In the genomic region with DNA sequence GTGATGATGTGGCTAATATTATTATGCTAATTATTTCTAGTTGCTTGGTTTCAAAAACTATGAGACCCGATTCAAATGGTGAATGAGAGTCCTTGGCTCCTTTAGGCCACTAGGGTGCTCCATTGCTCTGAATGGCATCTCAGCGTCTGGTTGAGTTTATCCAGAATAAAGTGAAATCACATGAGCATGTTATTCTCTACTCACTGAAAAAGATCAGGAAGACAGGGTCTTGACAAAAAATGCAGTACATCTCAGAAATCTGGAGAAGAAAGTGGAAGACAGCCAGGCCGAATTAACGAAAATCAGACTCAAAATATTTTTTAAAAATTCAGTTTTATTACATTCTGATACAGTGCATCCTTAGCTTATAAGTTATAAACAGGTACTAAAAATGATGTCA, we compare ENCODE assay signal across 8 cellular contexts.
DNase-seq lines count a peak whose midpoint lies in the region; ATAC-seq, FAIRE-seq and TF ChIP-seq lines count a peak whose summit lies in the region.

No MANE protein-coding gene starts in this region.

- dilution Hi-C loops in keratinocyte (cut with MboI; ENCODE audit: extremely low pct_ligation_motif_present, low sequenced_read_pairs) = no loop called here

- no peak for TF ChIP-seq EP300 in upper lobe of left lung (IDR thresholded peaks at IDR 0.05)

- H3K27me3 ChIP-seq in body of pancreas = no peaks in the 10 kb centered on the region
- no peaks in the 10 kb centered on the region for H3K27me3 ChIP-seq in keratinocyte (ENCODE audit: control insufficient read depth, extremely low read depth, insufficient read depth, low read length)
- H3K27me3 ChIP-seq in upper lobe of left lung = peaks cover 0 to 5% (median 2%) of the 10 kb centered on the region in 4 donors

- WGBS in body of pancreas, 2 donors = 5 to 7% methylated on average over 4 of the region's 4 CpGs
- 16 to 25% methylated on average over 4 of the region's 4 CpGs for WGBS in upper lobe of left lung, 2 donors

- no peaks in the 10 kb centered on the region for H3K9me3 ChIP-seq in body of pancreas
- H3K9me3 ChIP-seq in keratinocyte (ENCODE audit: control insufficient read depth, low read depth, low read length) = no peaks in the 10 kb centered on the region
- H3K9me3 ChIP-seq in upper lobe of left lung = no peaks in the 10 kb centered on the region

- TF ChIP-seq CTCF in body of pancreas (IDR thresholded peaks at IDR 0.05) = peak; percentile 44 to 76 (median 68)
- peak; percentile 77 to 83 (median 78) for TF ChIP-seq CTCF in keratinocyte (optimal IDR thresholded peaks at IDR 0.05 in 1 of 3, IDR thresholded peaks at IDR 0.05 in 1 of 3, conservative IDR thresholded peaks at IDR 0.05 in 1 of 3; ENCODE audit: extremely low read depth in 1 of 3, insufficient read depth in 2 of 3, low read length in 3 of 3)
- TF ChIP-seq CTCF in upper lobe of left lung (IDR thresholded peaks at IDR 0.05) = peak; percentile 40 to 77 (median 63)

- no peak for TF ChIP-seq POLR2A in body of pancreas (IDR thresholded peaks at IDR 0.05)
- TF ChIP-seq POLR2A in upper lobe of left lung (IDR thresholded peaks at IDR 0.05) = no peak

- no peak overlapping the region for H3K9ac ChIP-seq in keratinocyte (ENCODE audit: control insufficient read depth, extremely low read depth, insufficient read depth, low read length)

- H3K27ac ChIP-seq in body of pancreas (no peak overlapping the region), keratinocyte (ENCODE audit: control insufficient read depth, insufficient read depth, low read length) (peak overlapping the region; percentile 85), upper lobe of left lung (no peak overlapping the region)

- peak; percentile 87 for ATAC-seq in HG03135 (IDR thresholded peaks at IDR 0.05; ENCODE audit: unreplicated experiment)
- ATAC-seq in body of pancreas = peak; percentile 74
- peak; percentile 80 for ATAC-seq in upper lobe of left lung (ENCODE audit: low FRiP score in 2 of 2)

- intact Hi-C loops in body of pancreas (cut with DNase I) = no loop called here

- H3K4me1 ChIP-seq in body of pancreas (no peaks in the 10 kb centered on the region), keratinocyte (ENCODE audit: control insufficient read depth, extremely low read depth, insufficient read depth, low read length) (peaks cover 34% of the 10 kb centered on the region), upper lobe of left lung (peaks cover 0 to 5% (median under 1%) of the 10 kb centered on the region in 4 donors)

- DNase-seq in DMS53 treated with DMSO at 0.1 percent for 48 hours (lab: John Stamatoyannopoulos, UW; ENCODE audit: unreplicated experiment) (peak; percentile 10), GM19240 (ENCODE audit: insufficient read length, low spot score) (peak; percentile 56), NCI-H226 (peak; percentile 67), body of pancreas (peak; percentile 29 to 57 (median 46)), keratinocyte (ENCODE audit: low read depth, low spot score) (no peak), upper lobe of left lung (peak in 1 of 2 donors; percentile 36)
- DNase-seq in effector CD8-positive, alpha-beta T cell (lab: John Stamatoyannopoulos, UW) = no peak

- no peak overlapping the region for H3K4me2 ChIP-seq in keratinocyte (ENCODE audit: control insufficient read depth, extremely low read depth, insufficient read depth, low read depth, low read length)

- no peak overlapping the region for H2AFZ ChIP-seq in keratinocyte (ENCODE audit: control insufficient read depth, low read length)

- no peaks in the 10 kb centered on the region for H4K20me1 ChIP-seq in keratinocyte (ENCODE audit: control insufficient read depth, extremely low read depth, insufficient read depth, low read length)

- H3K79me2 ChIP-seq in keratinocyte (ENCODE audit: control insufficient read depth, insufficient read depth, low read length) = no peaks in the 10 kb centered on the region

- FAIRE-seq in keratinocyte (lab: Jason Lieb, UNC) = peak; percentile 93

- H3K4me3 ChIP-seq in body of pancreas (no peak overlapping the region), keratinocyte (ENCODE audit: control insufficient read depth in 2 of 3, extremely low read depth in 1 of 3, insufficient read depth in 2 of 3, low read depth in 1 of 3, low read length in 3 of 3) (no peak overlapping the region), upper lobe of left lung (no peak overlapping the region)

- no peaks in the 10 kb centered on the region for H3K9me1 ChIP-seq in keratinocyte (ENCODE audit: control insufficient read depth, extremely low read depth, insufficient read depth, low read length)

- H3K36me3 ChIP-seq in body of pancreas (replicated peaks in 1 of 2; ENCODE audit: insufficient read depth in 1 of 2, low read depth in 2 of 2) (no peaks in the 10 kb centered on the region), keratinocyte (ENCODE audit: control insufficient read depth in 2 of 2, extremely low read depth in 1 of 2, insufficient read depth in 2 of 2, low read length in 2 of 2) (no peaks in the 10 kb centered on the region), upper lobe of left lung (no peaks in the 10 kb centered on the region)

Comparison
In these comparisons a context has a peak if more than half of its experiments do, and no peak if none do; other contexts are left out.
1. DNase-seq: peak in DMS53 treated with DMSO at 0.1 percent for 48 hours (single experiment), GM19240 (single experiment), NCI-H226 (single experiment) and body of pancreas (4 of 4); none in keratinocyte (single experiment) and effector CD8-positive, alpha-beta T cell (single experiment).
2. Peak in every context shown above with its lines, with median percentiles within 50 percentile points of each other: ATAC-seq and CTCF ChIP-seq.